In genomic region chr17:75155191-75155601, GRCh38 we compare ENCODE assay signal across 9 cellular contexts. TPM values are rescaled to one million over a fixed set of nuclear protein-coding genes. Genes with fewer than 3 reads are reported as not detected.
DNase-seq lines count a peak whose midpoint lies in the region; ATAC-seq and TF ChIP-seq lines count a peak whose summit lies in the region.
"Had no signal": no experiment of that assay in that cellular context is flagged by ENCODE, and none has a peak within 500 bp of the region (broad histone marks: within the 10 kb centered on the region; RNA-seq: fewer than 3 reads in every experiment).

No MANE protein-coding gene starts in this region.

- peak overlapping the region in 1 of 2 donors; percentile 87 for H3K27ac ChIP-seq in breast epithelium
- peak overlapping the region; percentile 41 for H3K27ac ChIP-seq in vagina

- no peak for TF ChIP-seq CTCF in MCF 10A (IDR thresholded peaks at IDR 0.05; ENCODE audit: unreplicated experiment)
- no peak for TF ChIP-seq CTCF in breast epithelium (IDR thresholded peaks at IDR 0.05)
- no peak for TF ChIP-seq CTCF in vagina (IDR thresholded peaks at IDR 0.05)

- no peak overlapping the region for H3K27ac Mint-ChIP-seq in MCF 10A (ENCODE audit: low read depth, unreplicated experiment)
- peak overlapping the region; percentile 86 for H3K27ac Mint-ChIP-seq in activated CD4-positive, alpha-beta memory T cell treated with anti-CD3 and anti-CD28 coated beads for 36 hours
- no peak overlapping the region for H3K27ac Mint-ChIP-seq in stimulated activated naive CD8-positive, alpha-beta T cell treated with anti-CD3 and anti-CD28 coated beads, Interleukin-15, amount 100 ng/mL, for 72 hours

- intact Hi-C loops in MCF 10A (cut with micrococcal nuclease) (no loop called here), breast epithelium (cut with DNase I; ENCODE audit: low total_unique reads) (no loop called here), vagina (cut with DNase I) (no loop called here)
- intact Hi-C loops in activated CD4-positive, alpha-beta memory T cell treated with anti-CD3 and anti-CD28 coated beads for 36 hours (cut with micrococcal nuclease), result loop anchor here (2.0 kb wide), 2 partner anchors 28 to 40 kb away; partner anchors contain the start of gene SUMO2

- H3K36me3 Mint-ChIP-seq in MCF 10A (ENCODE audit: insufficient read depth, unreplicated experiment), result peaks cover 15% of the 10 kb centered on the region
- H3K36me3 Mint-ChIP-seq in activated CD4-positive, alpha-beta memory T cell treated with anti-CD3 and anti-CD28 coated beads for 36 hours, result peaks cover 11% of the 10 kb centered on the region

- no peak for ATAC-seq in stimulated activated naive CD8-positive, alpha-beta T cell treated with anti-CD3 and anti-CD28 coated beads, Interleukin-15, amount 100 ng/mL, for 72 hours
- no peak for ATAC-seq in HG03095 (IDR thresholded peaks at IDR 0.05; ENCODE audit: unreplicated experiment)

- H3K36me3 ChIP-seq in breast epithelium, result no peaks in the 10 kb centered on the region
- no peaks in the 10 kb centered on the region for H3K36me3 ChIP-seq in vagina

- H3K4me1 ChIP-seq in breast epithelium (no peaks in the 10 kb centered on the region), vagina (peaks cover 28% of the 10 kb centered on the region)

- BruUV-seq in MCF 10A (replicated peaks; lab: Mats Ljungman, UMichigan), result no TSS peak

- POLR2A ChIA-PET in MCF 10A (lab: Yijun Ruan, JAX), result interaction anchor here (0.6 to 4.3 kb wide), 37 partner anchors 8 to 947 kb away, joined by 3 to 37 read pairs (median 4); partner anchors contain the start of genes ARMC7, ATP5PD, FDXR and GGA3
- POLR2A ChIA-PET in activated CD4-positive, alpha-beta memory T cell treated with anti-CD3 and anti-CD28 coated beads for 36 hours (lab: Charles Lee), result interaction anchor here (0.6 to 1.5 kb wide), 9 partner anchors 10 to 143 kb away, joined by 3 to 11 read pairs (median 6); partner anchors contain the start of genes MRPL58 and NT5C

- H3K4me3 Mint-ChIP-seq in MCF 10A (ENCODE audit: unreplicated experiment), result no peak overlapping the region
- no peak overlapping the region for H3K4me3 Mint-ChIP-seq in activated CD4-positive, alpha-beta memory T cell treated with anti-CD3 and anti-CD28 coated beads for 36 hours
- H3K4me3 Mint-ChIP-seq in stimulated activated naive CD8-positive, alpha-beta T cell treated with anti-CD3 and anti-CD28 coated beads, Interleukin-15, amount 100 ng/mL, for 72 hours, result no peak overlapping the region

- H3K27me3 ChIP-seq in breast epithelium (no peaks in the 10 kb centered on the region), vagina (no peaks in the 10 kb centered on the region)
- H3K27me3 ChIP-seq: upper lobe of left lung had no signal

- peaks cover 14% of the 10 kb centered on the region for H3K4me1 Mint-ChIP-seq in MCF 10A (ENCODE audit: insufficient read depth, unreplicated experiment)
- peaks cover 31% of the 10 kb centered on the region for H3K4me1 Mint-ChIP-seq in activated CD4-positive, alpha-beta memory T cell treated with anti-CD3 and anti-CD28 coated beads for 36 hours (ENCODE audit: low read depth)
- H3K4me1 Mint-ChIP-seq in stimulated activated naive CD8-positive, alpha-beta T cell treated with anti-CD3 and anti-CD28 coated beads, Interleukin-15, amount 100 ng/mL, for 72 hours, result peaks cover 36% of the 10 kb centered on the region

- H3K9me3 ChIP-seq in breast epithelium (no peaks in the 10 kb centered on the region), vagina (no peaks in the 10 kb centered on the region)
- H3K9me3 ChIP-seq: upper lobe of left lung had no signal

- no peaks in the 10 kb centered on the region for H3K27me3 Mint-ChIP-seq in MCF 10A (ENCODE audit: insufficient read depth, unreplicated experiment)
- H3K27me3 Mint-ChIP-seq in activated CD4-positive, alpha-beta memory T cell treated with anti-CD3 and anti-CD28 coated beads for 36 hours, result no peaks in the 10 kb centered on the region
- H3K27me3 Mint-ChIP-seq in stimulated activated naive CD8-positive, alpha-beta T cell treated with anti-CD3 and anti-CD28 coated beads, Interleukin-15, amount 100 ng/mL, for 72 hours, result no peaks in the 10 kb centered on the region

- CTCF ChIA-PET in MCF 10A (lab: Yijun Ruan, JAX), result interaction anchor here (0.7 to 1.3 kb wide), 2 partner anchors 10 to 41 kb away, joined by 3 to 7 read pairs; no protein-coding TSS in a partner anchor
- CTCF ChIA-PET in activated CD4-positive, alpha-beta memory T cell treated with anti-CD3 and anti-CD28 coated beads for 36 hours (lab: Charles Lee), result interaction anchor here (1.0 to 1.5 kb wide), 2 partner anchors 17 to 142 kb away, joined by 3 to 6 read pairs; partner anchors contain the start of gene MRPL58

- TF ChIP-seq POLR2A in breast epithelium (IDR thresholded peaks at IDR 0.05) (no peak), vagina (IDR thresholded peaks at IDR 0.05) (no peak)

- H3K4me3 ChIP-seq in breast epithelium, result peak overlapping the region in 1 of 3 donors; percentile 92
- H3K4me3 ChIP-seq in vagina, result no peak overlapping the region

- peak; percentile 14 for DNase-seq in MCF 10A (ENCODE audit: unreplicated experiment)
- DNase-seq in breast epithelium (ENCODE audit: low spot score in 2 of 2), result no peak
- DNase-seq in activated CD4-positive, alpha-beta memory T cell treated with anti-CD3 and anti-CD28 coated beads for 36 hours, result no peak
- peak; percentile 67 for DNase-seq in kidney glomerular epithelial cell (lab: John Stamatoyannopoulos, UW)
- no peak for DNase-seq in vagina (ENCODE audit: extremely low spot score in 2 of 2)
- DNase-seq in stimulated activated naive CD8-positive, alpha-beta T cell treated with anti-CD3 and anti-CD28 coated beads, Interleukin-15, amount 100 ng/mL, for 72 hours, result no peak
- DNase-seq in pons (ENCODE audit: low spot score), result no peak

- no peaks in the 10 kb centered on the region for H3K9me3 Mint-ChIP-seq in MCF 10A (ENCODE audit: unreplicated experiment)
- H3K9me3 Mint-ChIP-seq in activated CD4-positive, alpha-beta memory T cell treated with anti-CD3 and anti-CD28 coated beads for 36 hours, result no peaks in the 10 kb centered on the region
- no peaks in the 10 kb centered on the region for H3K9me3 Mint-ChIP-seq in stimulated activated naive CD8-positive, alpha-beta T cell treated with anti-CD3 and anti-CD28 coated beads, Interleukin-15, amount 100 ng/mL, for 72 hours

RNA-seq across cellular contexts. Expression of gene JPT1, which starts 0.9 kb away (rescaled TPM):
- total RNA-seq in MCF 10A (2022) (342 and 360 TPM in 2 replicates), breast epithelium (10 to 100 TPM in 2 of 3 donors, 1 to 10 TPM in 1; 9.9 to 30.5 (median 24.9) TPM), vagina (48.1 TPM)
- total RNA-seq in activated CD4-positive, alpha-beta memory T cell treated with anti-CD3 and anti-CD28 coated beads for 36 hours, result 100 to 1,000 TPM; 263 to 267 TPM

RNA-seq across cellular contexts. Expression of gene NT5C, which starts 23.7 kb away (rescaled TPM):
- total RNA-seq in MCF 10A (2022) (105 and 113 TPM in 2 replicates), breast epithelium (100 to 1,000 TPM in 1 of 3 donors, 10 to 100 TPM in 2; 79.6 to 106 (median 91.4) TPM), vagina (98.5 TPM)
- 10 to 100 TPM; 65.2 to 70.8 TPM for total RNA-seq in activated CD4-positive, alpha-beta memory T cell treated with anti-CD3 and anti-CD28 coated beads for 36 hours

RNA-seq across cellular contexts. Expression of gene SUMO2, which starts 27.6 kb away (rescaled TPM):
- total RNA-seq in MCF 10A (2022) (186 and 194 TPM in 2 replicates), breast epithelium (10 to 100 TPM; 68.8 to 78.6 (median 74.6) TPM), vagina (63.6 TPM)
- total RNA-seq in activated CD4-positive, alpha-beta memory T cell treated with anti-CD3 and anti-CD28 coated beads for 36 hours, result 100 to 1,000 TPM; 610 to 612 TPM

RNA-seq across cellular contexts. Expression of gene ARMC7, which starts 45.4 kb away (rescaled TPM):
- total RNA-seq in MCF 10A (2022), result 9.3 and 13.3 TPM in 2 replicates
- total RNA-seq in breast epithelium, result 1 to 10 TPM; 3.4 to 6.7 (median 5.6) TPM
- total RNA-seq in activated CD4-positive, alpha-beta memory T cell treated with anti-CD3 and anti-CD28 coated beads for 36 hours, result 1 to 10 TPM; 6.5 to 8.2 TPM
- 12.8 TPM for total RNA-seq in vagina

RNA-seq across cellular contexts. Expression of gene NUP85, which starts 50.3 kb away (rescaled TPM):
- total RNA-seq in MCF 10A (2022), result 42.3 and 49.2 TPM in 2 replicates
- total RNA-seq in breast epithelium, result 10 to 100 TPM; 37.1 to 40.2 (median 37.7) TPM
- 100 to 1,000 TPM; 125 to 132 TPM for total RNA-seq in activated CD4-positive, alpha-beta memory T cell treated with anti-CD3 and anti-CD28 coated beads for 36 hours
- 33.9 TPM for total RNA-seq in vagina

Comparison
In these comparisons a context has a peak if more than half of its experiments do, and no peak if none do; other contexts are left out.
1. DNase-seq: peak in MCF 10A (single experiment) and kidney glomerular epithelial cell (single experiment); none in breast epithelium (0 of 2), activated CD4-positive, alpha-beta memory T cell treated with anti-CD3 and anti-CD28 coated beads for 36 hours (single experiment), vagina (0 of 2), stimulated activated naive CD8-positive, alpha-beta T cell treated with anti-CD3 and anti-CD28 coated beads, Interleukin-15, amount 100 ng/mL, for 72 hours (0 of 2) and pons (single experiment).